13 cellular contexts compared by ENCODE assay signal in genomic region chr16:67396775-67397450, GRCh38. TPM values are rescaled to one million over a fixed set of nuclear protein-coding genes. Genes with fewer than 3 reads are reported as not detected.
DNase-seq lines count a peak whose midpoint lies in the region; ATAC-seq and TF ChIP-seq lines count a peak whose summit lies in the region.
"Had no signal": no experiment of that assay in that cellular context is flagged by ENCODE, and none has a peak within 500 bp of the region (broad histone marks: within the 10 kb centered on the region; RNA-seq: fewer than 3 reads in every experiment).

No MANE protein-coding gene starts in this region.

- DNase-seq in SK-N-SH (no peak), epidermal melanocyte (ENCODE audit: insufficient read length, low spot score) (peak; percentile 7), upper lobe of left lung (no peak), activated gamma-delta T cell (lab: John Stamatoyannopoulos, UW) (no peak), GM13977 (ENCODE audit: low spot score) (no peak), AG08395 (ENCODE audit: low spot score) (no peak)
- DNase-seq: GDM1; NK-92 treated with Interleukin-12 subunit alpha and Interleukin-12 subunit beta, amount 100 ng/mL, for 24 hours had no signal

- peak overlapping the region; percentile 45 to 84 (median 84) for H3K27ac Mint-ChIP-seq in nephron
- H3K27ac Mint-ChIP-seq: stimulated activated memory B cell treated with anti-CD40 and anti-IgM and Interleukin-4, amounts not matched to agents 10 μg/mL and 1 μg/mL and 100 μg/mL, for 72 hours; T-helper 1 cell treated with Interleukin-12 subunit alpha and Interleukin-12 subunit beta and Interleukin-4 antibody, amounts not matched to agents 30 μg/mL and 1 μg/mL, for 36 hours had no signal

- H3K27ac ChIP-seq in SK-N-SH (ENCODE audit: low read depth in 2 of 2, low read length in 1 of 2) (peak overlapping the region in 1 of 2 experiments; percentile 45; a peak in 3 of 4 replicates), upper lobe of left lung (peak overlapping the region; percentile 65 to 73 (median 68))
- H3K27ac ChIP-seq: epithelial cell of prostate had no signal

- H3K9me3 Mint-ChIP-seq in nephron: no peaks in the 10 kb centered on the region
- H3K9me3 Mint-ChIP-seq: stimulated activated memory B cell treated with anti-CD40 and anti-IgM and Interleukin-4, amounts not matched to agents 10 μg/mL and 1 μg/mL and 100 μg/mL, for 72 hours; T-helper 1 cell treated with Interleukin-12 subunit alpha and Interleukin-12 subunit beta and Interleukin-4 antibody, amounts not matched to agents 30 μg/mL and 1 μg/mL, for 36 hours had no signal

- TF ChIP-seq CTCF in SK-N-SH (IDR thresholded peaks at IDR 0.05): no peak
- no peak for TF ChIP-seq CTCF in nephron (IDR thresholded peaks at IDR 0.05; ENCODE audit: unreplicated experiment in 3 of 3)
- no peak for TF ChIP-seq CTCF in upper lobe of left lung (IDR thresholded peaks at IDR 0.05)
- no peak for TF ChIP-seq CTCF in GM13977 (IDR thresholded peaks at IDR 0.05; ENCODE audit: extremely low read depth, insufficient read depth, missing control alignments)

- ATAC-seq in SK-N-SH treated with all-trans-retinoic acid at 6 μM for 48 hours: no peak
- no peak for ATAC-seq in upper lobe of left lung (ENCODE audit: low FRiP score in 2 of 2)
- ATAC-seq: stimulated activated memory B cell treated with anti-CD40 and anti-IgM and Interleukin-4, amounts not matched to agents 10 μg/mL and 1 μg/mL and 100 μg/mL, for 72 hours had no signal

- H3K4me3 Mint-ChIP-seq in nephron: peak overlapping the region; percentile 14 to 56 (median 25)
- H3K4me3 Mint-ChIP-seq: stimulated activated memory B cell treated with anti-CD40 and anti-IgM and Interleukin-4, amounts not matched to agents 10 μg/mL and 1 μg/mL and 100 μg/mL, for 72 hours; T-helper 1 cell treated with Interleukin-12 subunit alpha and Interleukin-12 subunit beta and Interleukin-4 antibody, amounts not matched to agents 30 μg/mL and 1 μg/mL, for 36 hours had no signal

- no peak overlapping the region for H2AFZ ChIP-seq in SK-N-SH (ENCODE audit: low read depth)

- TF ChIP-seq EP300 in SK-N-SH (IDR thresholded peaks at IDR 0.05; ENCODE audit: borderline replicate concordance in 1 of 2, low read depth in 1 of 2, low read length in 1 of 2) (no peak), upper lobe of left lung (IDR thresholded peaks at IDR 0.05) (no peak)

- CTCF ChIA-PET in SK-N-SH (lab: Yijun Ruan, JAX): interaction anchor here (1.1 kb wide), 2 partner anchors 31 to 69 kb away, joined by 3 read pairs; no protein-coding TSS in a partner anchor

- no peaks in the 10 kb centered on the region for H4K20me1 ChIP-seq in SK-N-SH (ENCODE audit: insufficient read depth)

- H3F3A ChIP-seq in SK-N-SH (replicated peaks; ENCODE audit: insufficient read depth): peaks cover 5% of the 10 kb centered on the region

- peaks cover 10 to 59% of the 10 kb centered on the region in 2 experiments; a peak in 2 of 4 replicates for H3K4me1 ChIP-seq in SK-N-SH (ENCODE audit: control insufficient read depth in 1 of 2, insufficient read depth in 2 of 2, low read depth in 1 of 2, low read length in 1 of 2)
- H3K4me1 ChIP-seq in upper lobe of left lung: peaks cover 40 to 75% (median 57%) of the 10 kb centered on the region in 4 donors

- H3K9me2 ChIP-seq in SK-N-SH: no peaks in the 10 kb centered on the region

- 93% methylated on average over 6 of the region's 11 CpGs for WGBS in SK-N-SH (ENCODE audit: low lambda C conversion rate)
- WGBS in upper lobe of left lung, 2 donors: 77 to 84% methylated on average over 5 to 11 of the region's 11 CpGs

- H3K4me2 ChIP-seq in SK-N-SH: peak overlapping the region; percentile 50

- POLR2A ChIA-PET in SK-N-SH (lab: Yijun Ruan, JAX): interaction anchor here (1.1 kb wide), 1 partner anchor 9 kb away, joined by 6 read pairs; no protein-coding TSS in a partner anchor

- H3K36me3 Mint-ChIP-seq in nephron (ENCODE audit: low read depth): no peaks in the 10 kb centered on the region
- H3K36me3 Mint-ChIP-seq: stimulated activated memory B cell treated with anti-CD40 and anti-IgM and Interleukin-4, amounts not matched to agents 10 μg/mL and 1 μg/mL and 100 μg/mL, for 72 hours had no signal

- H3K9ac ChIP-seq in SK-N-SH: peak overlapping the region; percentile 28; the same call in 1 of the 2 replicates

- no peak overlapping the region for H3K4me3 ChIP-seq in SK-N-SH (ENCODE audit: low read depth in 2 of 2, low read length in 1 of 2)
- H3K4me3 ChIP-seq in upper lobe of left lung: peak overlapping the region in 1 of 4 donors; percentile 15

- no peaks in the 10 kb centered on the region for H3K9me3 ChIP-seq in SK-N-SH
- no peaks in the 10 kb centered on the region for H3K9me3 ChIP-seq in upper lobe of left lung

- no peaks in the 10 kb centered on the region for H3K79me2 ChIP-seq in SK-N-SH (ENCODE audit: insufficient read depth)

- no peaks in the 10 kb centered on the region for H3K36me3 ChIP-seq in SK-N-SH (replicated peaks in 1 of 2; ENCODE audit: control insufficient read depth in 1 of 2, insufficient read depth in 2 of 2, low read length in 1 of 2)
- no peaks in the 10 kb centered on the region for H3K36me3 ChIP-seq in upper lobe of left lung

- no peak for TF ChIP-seq RAD21 in SK-N-SH (IDR thresholded peaks at IDR 0.05; ENCODE audit: low read length)

- H3K27me3 ChIP-seq in SK-N-SH (ENCODE audit: insufficient read depth) (no peaks in the 10 kb centered on the region), upper lobe of left lung (peaks cover 0 to 13% (median 2%) of the 10 kb centered on the region in 4 donors)

- in situ Hi-C loops in GM13977 (cut with MboI; ENCODE audit: low pct_unique_long_range_greater_than_20kb, low sequenced_read_pairs, unreplicated experiment): no loop called here

- H3K27me3 Mint-ChIP-seq in nephron (ENCODE audit: low read depth): peaks cover 19% of the 10 kb centered on the region

- H3K4me1 Mint-ChIP-seq in nephron: peaks cover 47% of the 10 kb centered on the region

- no peak for TF ChIP-seq POLR2A in upper lobe of left lung (IDR thresholded peaks at IDR 0.05)

TF ChIP-seq in SK-N-SH, 30 proteins besides CTCF, POLR2A, EP300 and RAD21 (continues in another document):
- TF ChIP-seq FOSL2 (IDR thresholded peaks at IDR 0.05; ENCODE audit: borderline replicate concordance, low read depth): no peak
- no peak for TF ChIP-seq MAX (IDR thresholded peaks at IDR 0.05; ENCODE audit: low read depth)
- TF ChIP-seq ELF1 (IDR thresholded peaks at IDR 0.05): no peak
- TF ChIP-seq FOXJ3 (CRISPR knock-in tag; IDR thresholded peaks at IDR 0.05): no peak
- TF ChIP-seq NFIC (IDR thresholded peaks at IDR 0.05; ENCODE audit: borderline replicate concordance): no peak
- no peak for TF ChIP-seq EZH2phosphoT487 (IDR thresholded peaks at IDR 0.05; ENCODE audit: borderline replicate concordance, low read depth)
- no peak for TF ChIP-seq PBX3 (IDR thresholded peaks at IDR 0.05)
- TF ChIP-seq SIN3A (IDR thresholded peaks at IDR 0.05; ENCODE audit: borderline replicate concordance, low read depth, low read length): no peak

TF ChIP-seq in SK-N-SH treated with all-trans-retinoic acid at 6 μM for 48 hours, 23 proteins besides CTCF, POLR2A, EP300 and RAD21 (continues in another document):
- TF ChIP-seq ARNTL (CRISPR knock-in tag; IDR thresholded peaks at IDR 0.05; ENCODE audit: borderline replicate concordance, low read depth) (no peak), TCF4 (CRISPR knock-in tag; IDR thresholded peaks at IDR 0.05; ENCODE audit: borderline replicate concordance) (no peak), ZC3H10 (CRISPR knock-in tag; IDR thresholded peaks at IDR 0.05) (no peak), RARB (CRISPR knock-in tag; IDR thresholded peaks at IDR 0.05) (no peak), ISL1 (CRISPR knock-in tag; IDR thresholded peaks at IDR 0.05) (no peak), ZFP30 (CRISPR knock-in tag; IDR thresholded peaks at IDR 0.05) (no peak), CSDC2 (CRISPR knock-in tag; IDR thresholded peaks at IDR 0.05) (no peak), ZNF565 (CRISPR knock-in tag; conservative IDR thresholded peaks at IDR 0.05; ENCODE audit: low read depth) (no peak), ZFP3 (CRISPR knock-in tag; IDR thresholded peaks at IDR 0.05) (no peak), ESRRG (CRISPR knock-in tag; IDR thresholded peaks at IDR 0.05) (no peak), GLIS3 (CRISPR knock-in tag; IDR thresholded peaks at IDR 0.05) (no peak), SNAI2 (CRISPR knock-in tag; IDR thresholded peaks at IDR 0.05) (no peak), ZNF70 (CRISPR knock-in tag; IDR thresholded peaks at IDR 0.05) (no peak), ZNF8 (CRISPR knock-in tag; IDR thresholded peaks at IDR 0.05) (no peak), POU6F1 (CRISPR knock-in tag; IDR thresholded peaks at IDR 0.05; ENCODE audit: borderline replicate concordance, low read depth) (no peak), TOX (CRISPR knock-in tag; IDR thresholded peaks at IDR 0.05; ENCODE audit: borderline replicate concordance) (no peak)

RNA-seq across cellular contexts. Expression of gene TPPP3, which starts 3.6 kb away (rescaled TPM):
- polyA plus RNA-seq in SK-N-SH (2012; rRNA removed): 33.5 and 36.2 TPM in 2 replicates
- 22.8 and 30.9 TPM in 2 replicates for polyA plus RNA-seq in SK-N-SH (2012; cell fraction: cytosol; rRNA removed)
- polyA plus RNA-seq in SK-N-SH (2012; cell fraction: nucleus; rRNA removed): 21.8 and 23.5 TPM in 2 replicates
- total RNA-seq in upper lobe of left lung: 100 to 1,000 TPM in 4 of 6 donors, 10 to 100 TPM in 2; 40.0 to 167 (median 112) TPM

RNA-seq across cellular contexts. Expression of gene ZDHHC1, which starts 19.4 kb away (rescaled TPM):
- polyA plus RNA-seq in SK-N-SH (2012; rRNA removed): 14.2 and 15.8 TPM in 2 replicates
- 6.2 and 10.5 TPM in 2 replicates for polyA plus RNA-seq in SK-N-SH (2012; cell fraction: cytosol; rRNA removed)
- 39.7 and 44.1 TPM in 2 replicates for polyA plus RNA-seq in SK-N-SH (2012; cell fraction: nucleus; rRNA removed)
- 10 to 100 TPM; 14.7 to 49.2 (median 21.4) TPM for total RNA-seq in upper lobe of left lung

RNA-seq across cellular contexts. Expression of gene HSD11B2, which starts 34.0 kb away (rescaled TPM):
- 0.19 and 0.23 TPM in 2 replicates for polyA plus RNA-seq in SK-N-SH (2012; rRNA removed)
- 0.08 and 0.10 TPM in 2 replicates for polyA plus RNA-seq in SK-N-SH (2012; cell fraction: cytosol; rRNA removed)
- polyA plus RNA-seq in SK-N-SH (2012; cell fraction: nucleus; rRNA removed): 0.58 and 0.75 TPM in 2 replicates
- total RNA-seq in upper lobe of left lung: 1 to 10 TPM in 5 of 6 donors, under 1 TPM in 1; 0.78 to 5.0 (median 1.6) TPM
